In the genomic region with DNA sequence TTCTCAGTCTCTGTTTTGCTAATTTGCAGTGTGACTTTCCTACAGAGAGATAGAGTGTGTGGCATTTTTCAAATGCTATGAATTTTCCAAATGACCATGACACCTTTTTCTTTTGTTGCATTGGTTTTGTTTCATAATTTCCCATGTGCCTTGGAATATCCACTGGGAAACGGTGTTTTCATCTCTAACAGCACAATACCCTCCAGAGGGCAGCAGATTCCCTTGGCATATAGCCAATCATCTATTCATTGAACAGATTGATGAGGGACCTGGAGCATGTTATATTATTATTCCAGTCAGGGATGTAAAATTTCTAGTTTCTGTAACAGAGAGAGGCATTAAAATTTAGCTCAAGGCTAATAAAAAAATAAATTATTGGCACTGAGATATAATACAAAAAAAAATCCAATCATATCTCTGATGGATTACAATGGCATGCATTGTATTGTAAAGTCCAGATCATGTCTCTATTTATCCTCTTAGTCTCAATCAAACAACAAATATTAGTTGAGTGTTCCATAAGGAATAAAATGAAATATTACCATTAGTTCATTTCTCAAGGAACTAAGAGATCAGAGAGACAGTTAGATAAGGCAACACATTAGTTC, we compare ENCODE assay signal across 9 cellular contexts. TPM values are rescaled to one million over a fixed set of nuclear protein-coding genes. Genes with fewer than 3 reads are reported as not detected.
DNase-seq lines count a peak whose midpoint lies in the region; ATAC-seq, FAIRE-seq and TF ChIP-seq lines count a peak whose summit lies in the region.
"Had no signal": no experiment of that assay in that cellular context is flagged by ENCODE, and none has a peak within 500 bp of the region (broad histone marks: within the 10 kb centered on the region; RNA-seq: fewer than 3 reads in every experiment).

No MANE protein-coding gene starts in this region.

- TF ChIP-seq POLR2A in transverse colon (IDR thresholded peaks at IDR 0.05) (no peak), GM18505 (IDR thresholded peaks at IDR 0.05; ENCODE audit: borderline replicate concordance, extremely low read depth, insufficient read depth, insufficient read length) (no peak)

- no peak for TF ChIP-seq EP300 in SK-N-SH (IDR thresholded peaks at IDR 0.05; ENCODE audit: borderline replicate concordance in 1 of 2, low read depth in 1 of 2, low read length in 1 of 2)
- no peak for TF ChIP-seq EP300 in transverse colon (IDR thresholded peaks at IDR 0.05; ENCODE audit: low read depth)

- no peaks in the 10 kb centered on the region for H3F3A ChIP-seq in SK-N-SH (replicated peaks; ENCODE audit: insufficient read depth)

- no peaks in the 10 kb centered on the region for H3K9me2 ChIP-seq in SK-N-SH

- no peaks in the 10 kb centered on the region for H3K36me3 ChIP-seq in SK-N-SH (replicated peaks in 1 of 2; ENCODE audit: control insufficient read depth in 1 of 2, insufficient read depth in 2 of 2, low read length in 1 of 2)
- H3K36me3 ChIP-seq in right atrium auricular region: no peaks in the 10 kb centered on the region
- H3K36me3 ChIP-seq in transverse colon: no peaks in the 10 kb centered on the region

- H3K27ac Mint-ChIP-seq in stimulated activated naive B cell treated with anti-CD40 and anti-IgM and Interleukin-4, amounts not matched to agents 10 μg/mL and 1 μg/mL and 100 μg/mL, for 72 hours: no peak overlapping the region

- DNase-seq in D721Med (ENCODE audit: insufficient read length, low spot score): no peak
- DNase-seq in M059J (ENCODE audit: low read depth): peak; percentile 55
- DNase-seq in SK-N-SH: peak; percentile 65
- DNase-seq in right atrium auricular region (ENCODE audit: low spot score): no peak
- DNase-seq in transverse colon: peak; percentile 41
- DNase-seq in stimulated activated naive B cell treated with anti-CD40 and anti-IgM and Interleukin-4, amounts not matched to agents 10 μg/mL and 1 μg/mL and 100 μg/mL, for 72 hours: no peak
- DNase-seq in activated CD4-positive, alpha-beta T cell treated with anti-CD3 and anti-CD28 coated beads for 1 hour: no peak

- no peak overlapping the region for H2AFZ ChIP-seq in SK-N-SH (ENCODE audit: low read depth)

- WGBS in SK-N-SH (ENCODE audit: low lambda C conversion rate): 4% methylated on average over 1 of the region's 1 CpG
- WGBS in transverse colon (ENCODE audit: low coverage in 1 of 2), 2 donors: 0% methylated on average over 1 of the region's 1 CpG

- peak; percentile 67 for TF ChIP-seq RAD21 in SK-N-SH (IDR thresholded peaks at IDR 0.05; ENCODE audit: low read length)

- no peak for FAIRE-seq in D721Med (lab: Jason Lieb, UNC)

- TF ChIP-seq CTCF in D721Med (IDR thresholded peaks at IDR 0.05; ENCODE audit: insufficient read depth, missing control alignments): peak; percentile 63
- peak; percentile 74 for TF ChIP-seq CTCF in SK-N-SH (IDR thresholded peaks at IDR 0.05)
- TF ChIP-seq CTCF in right atrium auricular region (IDR thresholded peaks at IDR 0.05): peak; percentile 30 to 60
- peak; percentile 38 to 66 (median 50) for TF ChIP-seq CTCF in transverse colon (IDR thresholded peaks at IDR 0.05)

- POLR2A ChIA-PET in SK-N-SH (lab: Yijun Ruan, JAX): no interaction called here

- no peak overlapping the region for H3K4me3 Mint-ChIP-seq in stimulated activated naive B cell treated with anti-CD40 and anti-IgM and Interleukin-4, amounts not matched to agents 10 μg/mL and 1 μg/mL and 100 μg/mL, for 72 hours

- H3K27ac ChIP-seq in SK-N-SH (ENCODE audit: low read depth in 2 of 2, low read length in 1 of 2) (no peak overlapping the region), right atrium auricular region (no peak overlapping the region), transverse colon (no peak overlapping the region)
- H3K27ac ChIP-seq: epithelial cell of prostate had no signal

- H3K79me2 ChIP-seq in SK-N-SH (ENCODE audit: insufficient read depth): no peaks in the 10 kb centered on the region

- H3K4me3 ChIP-seq in SK-N-SH (ENCODE audit: low read depth in 2 of 2, low read length in 1 of 2) (no peak overlapping the region), right atrium auricular region (no peak overlapping the region), transverse colon (no peak overlapping the region)

- in situ Hi-C loops in transverse colon (cut with MboI; ENCODE audit: low pct_ligation_motif_present in 1 of 4, low pct_unique_long_range_greater_than_20kb in 1 of 4, low sequenced_read_pairs in 3 of 4): loop anchor here in 1 of 4 donors (25.0 kb wide), 1 partner anchor 233 kb away; no protein-coding TSS in a partner anchor

- H3K36me3 Mint-ChIP-seq in stimulated activated naive B cell treated with anti-CD40 and anti-IgM and Interleukin-4, amounts not matched to agents 10 μg/mL and 1 μg/mL and 100 μg/mL, for 72 hours: no peaks in the 10 kb centered on the region

- CTCF ChIA-PET in SK-N-SH (lab: Yijun Ruan, JAX): interaction anchor here (0.6 to 1.3 kb wide), 6 partner anchors 11 to 239 kb away, joined by 3 to 5 read pairs (median 4); no protein-coding TSS in a partner anchor

- ATAC-seq in stimulated activated naive B cell treated with anti-CD40 and anti-IgM and Interleukin-4, amounts not matched to agents 10 μg/mL and 1 μg/mL and 100 μg/mL, for 72 hours (replicated peaks): no peak
- no peak for ATAC-seq in GM18505 (IDR thresholded peaks at IDR 0.05; ENCODE audit: unreplicated experiment)

- no peaks in the 10 kb centered on the region for H4K20me1 ChIP-seq in SK-N-SH (ENCODE audit: insufficient read depth)

- intact Hi-C loops in transverse colon (cut with DNase I; ENCODE audit: low total_unique reads): no loop called here

- no peak overlapping the region for H3K4me2 ChIP-seq in SK-N-SH

- H3K4me1 Mint-ChIP-seq in stimulated activated naive B cell treated with anti-CD40 and anti-IgM and Interleukin-4, amounts not matched to agents 10 μg/mL and 1 μg/mL and 100 μg/mL, for 72 hours: no peaks in the 10 kb centered on the region

- H3K9me3 ChIP-seq in SK-N-SH (no peaks in the 10 kb centered on the region), right atrium auricular region (no peaks in the 10 kb centered on the region), transverse colon (no peaks in the 10 kb centered on the region)

- H3K27me3 ChIP-seq in SK-N-SH (ENCODE audit: insufficient read depth) (no peaks in the 10 kb centered on the region), right atrium auricular region (no peaks in the 10 kb centered on the region), transverse colon (no peaks in the 10 kb centered on the region)

- H3K9me3 Mint-ChIP-seq in stimulated activated naive B cell treated with anti-CD40 and anti-IgM and Interleukin-4, amounts not matched to agents 10 μg/mL and 1 μg/mL and 100 μg/mL, for 72 hours: no peaks in the 10 kb centered on the region

- H3K27me3 Mint-ChIP-seq in stimulated activated naive B cell treated with anti-CD40 and anti-IgM and Interleukin-4, amounts not matched to agents 10 μg/mL and 1 μg/mL and 100 μg/mL, for 72 hours: peaks cover 9 to 20% of the 10 kb centered on the region in 2 donors

- H3K9ac ChIP-seq in SK-N-SH: no peak overlapping the region

- H3K4me1 ChIP-seq in SK-N-SH (ENCODE audit: control insufficient read depth in 1 of 2, insufficient read depth in 2 of 2, low read depth in 1 of 2, low read length in 1 of 2): no peaks in the 10 kb centered on the region
- no peaks in the 10 kb centered on the region for H3K4me1 ChIP-seq in right atrium auricular region
- H3K4me1 ChIP-seq in transverse colon: peaks cover 0 to 3% (median 0%) of the 10 kb centered on the region in 4 donors

TF ChIP-seq in SK-N-SH, 30 proteins besides CTCF, POLR2A, EP300 and RAD21:
- TF ChIP-seq TEAD4 (IDR thresholded peaks at IDR 0.05; ENCODE audit: borderline replicate concordance, insufficient read depth): no peak
- TF ChIP-seq MEF2A (IDR thresholded peaks at IDR 0.05; ENCODE audit: borderline replicate concordance, low read depth): no peak
- 0 out of 2 replicates have a peak, but pooled peaks have one; percentile 20 for TF ChIP-seq MXI1 (IDR thresholded peaks at IDR 0.05; ENCODE audit: low read depth, low read length)
- TF ChIP-seq TCF12 (IDR thresholded peaks at IDR 0.05): no peak
- TF ChIP-seq POLR2AphosphoS5 (IDR thresholded peaks at IDR 0.05; ENCODE audit: low read depth, low read length): no peak
- no peak for TF ChIP-seq CHD2 (IDR thresholded peaks at IDR 0.05; ENCODE audit: low read length, partially characterized antibody)
- no peak for TF ChIP-seq RCOR1 (IDR thresholded peaks at IDR 0.05; ENCODE audit: low read length)
- TF ChIP-seq SIN3A (IDR thresholded peaks at IDR 0.05; ENCODE audit: borderline replicate concordance, low read depth, low read length): no peak
- TF ChIP-seq TAF1 (IDR thresholded peaks at IDR 0.05; ENCODE audit: borderline replicate concordance, low read depth, low read length): no peak
- peak; percentile 79 for TF ChIP-seq SMC3 (IDR thresholded peaks at IDR 0.05; ENCODE audit: low read depth, low read length)
- no peak for TF ChIP-seq ELF1 (IDR thresholded peaks at IDR 0.05)
- peak; percentile 97 for TF ChIP-seq NFIC (IDR thresholded peaks at IDR 0.05; ENCODE audit: borderline replicate concordance)
- no peak for TF ChIP-seq EZH2phosphoT487 (IDR thresholded peaks at IDR 0.05; ENCODE audit: borderline replicate concordance, low read depth)
- TF ChIP-seq RFX5 (IDR thresholded peaks at IDR 0.05; ENCODE audit: low read length): peak; percentile 45; the same call in 1 of the 2 replicates
- TF ChIP-seq, protein P1, sequence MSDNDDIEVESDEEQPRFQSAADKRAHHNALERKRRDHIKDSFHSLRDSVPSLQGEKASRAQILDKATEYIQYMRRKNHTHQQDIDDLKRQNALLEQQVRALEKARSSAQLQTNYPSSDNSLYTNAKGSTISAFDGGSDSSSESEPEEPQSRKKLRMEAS (IDR thresholded peaks at IDR 0.05; ENCODE audit: low read depth): no peak
TF ChIP-seq in SK-N-SH: peak in this region for 4.

RNA-seq across cellular contexts. Expression of gene NTN4, which starts 29.6 kb away (rescaled TPM):
- total RNA-seq in M059J (2014; rRNA removed; shearing (Covaris generic)): 16.5 and 21.5 TPM in 2 replicates
- polyA plus RNA-seq in SK-N-SH (2012; rRNA removed): 0.08 and 0.11 TPM in 2 replicates
- 0.03 and 0.12 TPM in 2 replicates for polyA plus RNA-seq in SK-N-SH (2012; cell fraction: cytosol; rRNA removed)
- polyA plus RNA-seq in SK-N-SH (2012; cell fraction: nucleus; rRNA removed): 0.04 and 0.13 TPM in 2 replicates
- total RNA-seq in right atrium auricular region (10 to 100 TPM; 69.0 to 85.3 TPM), transverse colon (10 to 100 TPM in 3 of 4 donors, 1 to 10 TPM in 1; 6.7 to 25.9 (median 16.7) TPM)

RNA-seq across cellular contexts. Expression of gene SNRPF, which starts 38.6 kb away (rescaled TPM):
- 20.6 and 33.8 TPM in 2 replicates for total RNA-seq in M059J (2014; rRNA removed; shearing (Covaris generic))
- 12.8 and 62.5 TPM in 2 replicates for polyA plus RNA-seq in SK-N-SH (2012; rRNA removed)
- 55.8 and 91.2 TPM in 2 replicates for polyA plus RNA-seq in SK-N-SH (2012; cell fraction: cytosol; rRNA removed)
- polyA plus RNA-seq in SK-N-SH (2012; cell fraction: nucleus; rRNA removed): 12.6 and 15.8 TPM in 2 replicates
- total RNA-seq in right atrium auricular region (1 to 10 TPM; 1.9 to 3.4 TPM), transverse colon (1 to 10 TPM in 2 of 4 donors, not detected in 2; 4.8 to 8.3 TPM)

Comparison
In these comparisons a context has a peak if more than half of its experiments do, and no peak if none do; other contexts are left out.
1. DNase-seq: peak in M059J (single experiment), SK-N-SH (single experiment) and transverse colon (single experiment); none in D721Med (single experiment), right atrium auricular region (single experiment), stimulated activated naive B cell treated with anti-CD40 and anti-IgM and Interleukin-4, amounts not matched to agents 10 μg/mL and 1 μg/mL and 100 μg/mL, for 72 hours (single experiment) and activated CD4-positive, alpha-beta T cell treated with anti-CD3 and anti-CD28 coated beads for 1 hour (single experiment).
2. Peak in every context shown above with its lines, with median percentiles within 50 percentile points of each other: CTCF ChIP-seq.